1 cellular context compared by ENCODE assay signal in the genomic region with DNA sequence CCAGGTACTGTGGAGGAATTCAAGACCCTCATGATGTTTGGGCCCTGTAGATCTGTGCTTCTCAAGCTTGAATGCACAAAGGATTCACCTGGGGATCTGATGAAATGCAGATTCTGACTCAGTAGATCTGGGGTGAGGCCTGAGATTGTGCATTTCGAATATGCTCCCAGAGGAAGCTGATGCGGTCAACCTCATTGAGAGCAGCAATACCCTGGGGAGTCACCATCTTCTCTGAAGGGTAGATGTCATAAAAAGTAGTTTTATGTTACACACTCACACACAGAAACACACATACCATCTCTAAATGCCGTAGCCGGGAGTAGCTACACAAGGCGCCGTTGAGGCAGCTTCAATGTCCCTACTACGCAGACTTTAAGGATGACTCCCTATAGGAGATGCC.
TF ChIP-seq lines count a peak whose summit lies in the region.

No MANE protein-coding gene starts in this region.

TF ChIP-seq in K562, 482 proteins besides CTCF, POLR2A, EP300 and RAD21 (continued from another document):
- TF ChIP-seq, protein P1, sequence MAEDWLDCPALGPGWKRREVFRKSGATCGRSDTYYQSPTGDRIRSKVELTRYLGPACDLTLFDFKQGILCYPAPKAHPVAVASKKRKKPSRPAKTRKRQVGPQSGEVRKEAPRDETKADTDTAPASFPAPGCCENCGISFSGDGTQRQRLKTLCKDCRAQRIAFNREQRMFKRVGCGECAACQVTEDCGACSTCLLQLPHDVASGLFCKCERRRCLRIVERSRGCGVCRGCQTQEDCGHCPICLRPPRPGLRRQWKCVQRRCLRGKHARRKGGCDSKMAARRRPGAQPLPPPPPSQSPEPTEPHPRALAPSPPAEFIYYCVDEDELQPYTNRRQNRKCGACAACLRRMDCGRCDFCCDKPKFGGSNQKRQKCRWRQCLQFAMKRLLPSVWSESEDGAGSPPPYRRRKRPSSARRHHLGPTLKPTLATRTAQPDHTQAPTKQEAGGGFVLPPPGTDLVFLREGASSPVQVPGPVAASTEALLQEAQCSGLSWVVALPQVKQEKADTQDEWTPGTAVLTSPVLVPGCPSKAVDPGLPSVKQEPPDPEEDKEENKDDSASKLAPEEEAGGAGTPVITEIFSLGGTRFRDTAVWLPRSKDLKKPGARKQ (CRISPR knock-in tag; IDR thresholded peaks at IDR 0.05), result no peak
- TF ChIP-seq, protein P2, sequence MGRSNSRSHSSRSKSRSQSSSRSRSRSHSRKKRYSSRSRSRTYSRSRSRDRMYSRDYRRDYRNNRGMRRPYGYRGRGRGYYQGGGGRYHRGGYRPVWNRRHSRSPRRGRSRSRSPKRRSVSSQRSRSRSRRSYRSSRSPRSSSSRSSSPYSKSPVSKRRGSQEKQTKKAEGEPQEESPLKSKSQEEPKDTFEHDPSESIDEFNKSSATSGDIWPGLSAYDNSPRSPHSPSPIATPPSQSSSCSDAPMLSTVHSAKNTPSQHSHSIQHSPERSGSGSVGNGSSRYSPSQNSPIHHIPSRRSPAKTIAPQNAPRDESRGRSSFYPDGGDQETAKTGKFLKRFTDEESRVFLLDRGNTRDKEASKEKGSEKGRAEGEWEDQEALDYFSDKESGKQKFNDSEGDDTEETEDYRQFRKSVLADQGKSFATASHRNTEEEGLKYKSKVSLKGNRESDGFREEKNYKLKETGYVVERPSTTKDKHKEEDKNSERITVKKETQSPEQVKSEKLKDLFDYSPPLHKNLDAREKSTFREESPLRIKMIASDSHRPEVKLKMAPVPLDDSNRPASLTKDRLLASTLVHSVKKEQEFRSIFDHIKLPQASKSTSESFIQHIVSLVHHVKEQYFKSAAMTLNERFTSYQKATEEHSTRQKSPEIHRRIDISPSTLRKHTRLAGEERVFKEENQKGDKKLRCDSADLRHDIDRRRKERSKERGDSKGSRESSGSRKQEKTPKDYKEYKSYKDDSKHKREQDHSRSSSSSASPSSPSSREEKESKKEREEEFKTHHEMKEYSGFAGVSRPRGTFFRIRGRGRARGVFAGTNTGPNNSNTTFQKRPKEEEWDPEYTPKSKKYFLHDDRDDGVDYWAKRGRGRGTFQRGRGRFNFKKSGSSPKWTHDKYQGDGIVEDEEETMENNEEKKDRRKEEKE (IDR thresholded peaks at IDR 0.05; ENCODE audit: borderline replicate concordance in 1 of 2, control insufficient read depth in 1 of 2, low read depth in 2 of 2, low read length in 1 of 2), result no peak
- TF ChIP-seq PHF8 (IDR thresholded peaks at IDR 0.05; ENCODE audit: borderline replicate concordance, low read length) (no peak), TBP (optimal IDR thresholded peaks at IDR 0.05; ENCODE audit: low read depth, low read length) (no peak), DIDO1 (tag; IDR thresholded peaks at IDR 0.05; ENCODE audit: low read depth) (no peak), EZH2 (IDR thresholded peaks at IDR 0.05; ENCODE audit: borderline replicate concordance, low read depth, low read length) (no peak), L3MBTL2 (IDR thresholded peaks at IDR 0.05) (no peak), KDM4B (IDR thresholded peaks at IDR 0.05; ENCODE audit: borderline replicate concordance in 2 of 2, low read depth in 1 of 2) (no peak), FOXA3 (CRISPR knock-in tag; conservative IDR thresholded peaks at IDR 0.05 in 1 of 2, IDR thresholded peaks at IDR 0.05 in 1 of 2) (no peak), ZC3H11A (IDR thresholded peaks at IDR 0.05; ENCODE audit: low read depth, low read length) (no peak), KLF10 (CRISPR knock-in tag; IDR thresholded peaks at IDR 0.05) (no peak), DMBX1 (CRISPR knock-in tag; IDR thresholded peaks at IDR 0.05; ENCODE audit: borderline replicate concordance) (no peak)
- TF ChIP-seq, protein P3, sequence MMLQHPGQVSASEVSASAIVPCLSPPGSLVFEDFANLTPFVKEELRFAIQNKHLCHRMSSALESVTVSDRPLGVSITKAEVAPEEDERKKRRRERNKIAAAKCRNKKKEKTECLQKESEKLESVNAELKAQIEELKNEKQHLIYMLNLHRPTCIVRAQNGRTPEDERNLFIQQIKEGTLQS (IDR thresholded peaks at IDR 0.05), result no peak
- TF ChIP-seq, protein P3 (CRISPR knock-in tag; conservative IDR thresholded peaks at IDR 0.05), result no peak
